ENCODE assay signal across 26 cellular contexts in the genomic region with DNA sequence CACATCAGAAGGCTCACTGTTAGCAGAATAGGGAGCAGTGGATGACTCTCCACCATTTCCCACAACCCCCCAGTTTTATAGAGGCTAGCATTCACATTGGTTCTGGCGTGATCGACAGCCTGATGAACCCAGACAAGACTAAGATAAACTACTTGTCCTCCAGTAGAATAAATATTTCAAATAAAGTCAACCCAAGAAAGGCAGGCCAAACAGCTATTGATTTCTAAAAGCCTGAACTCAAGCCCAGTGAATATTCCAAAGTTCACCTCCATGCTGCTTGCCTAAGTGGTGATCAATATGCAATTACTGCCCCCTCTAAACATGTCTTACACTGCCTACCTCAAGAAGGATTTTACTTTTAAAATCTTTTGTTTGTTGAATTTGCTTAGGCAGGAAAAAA.
DNase-seq lines count a peak whose midpoint lies in the region; ATAC-seq, FAIRE-seq and TF ChIP-seq lines count a peak whose summit lies in the region.
"Had no signal": no experiment of that assay in that cellular context is flagged by ENCODE, and none has a peak within 500 bp of the region (broad histone marks: within the 10 kb centered on the region; RNA-seq: fewer than 3 reads in every experiment).

No MANE protein-coding gene starts in this region.

- no peak for TF ChIP-seq CTCF in HepG2 (CRISPR knock-in tag; IDR thresholded peaks at IDR 0.05)
- TF ChIP-seq CTCF in right lobe of liver (IDR thresholded peaks at IDR 0.05), result no peak
- no peak for TF ChIP-seq CTCF in progenitor cell of endocrine pancreas (IDR thresholded peaks at IDR 0.05; ENCODE audit: unreplicated experiment)

- H3K4me3 ChIP-seq in Karpas-422 (ENCODE audit: low read length) (no peak overlapping the region), HepG2 (replicated peaks in 1 of 3; ENCODE audit: insufficient read depth in 1 of 3, low read depth in 2 of 3, low read length in 3 of 3) (no peak overlapping the region), right lobe of liver (no peak overlapping the region)
- H3K4me3 ChIP-seq: A549, BLaER1, GM12878 had no signal

- H3K4me3 Mint-ChIP-seq in progenitor cell of endocrine pancreas (ENCODE audit: low read depth), result no peak overlapping the region
- H3K4me3 Mint-ChIP-seq in stimulated activated naive B cell treated with anti-CD40 and anti-IgM and Interleukin-4, amounts not matched to agents 10 μg/mL and 1 μg/mL and 100 μg/mL, for 72 hours, result no peak overlapping the region
- H3K4me3 Mint-ChIP-seq: CD14-positive monocyte; CD4-positive, alpha-beta memory T cell; CD4-positive, CD25-positive, alpha-beta regulatory T cell; CD8-positive, alpha-beta memory T cell had no signal

- peaks cover 7% of the 10 kb centered on the region for H3K36me3 Mint-ChIP-seq in progenitor cell of endocrine pancreas (ENCODE audit: insufficient read depth)
- H3K36me3 Mint-ChIP-seq in stimulated activated naive B cell treated with anti-CD40 and anti-IgM and Interleukin-4, amounts not matched to agents 10 μg/mL and 1 μg/mL and 100 μg/mL, for 72 hours, result peaks cover 44 to 58% of the 10 kb centered on the region in 2 donors

- no peak for FAIRE-seq in HepG2 (lab: Jason Lieb, UNC)
- FAIRE-seq: A549, GM12878, GM12892, GM18507 had no signal

- H3K36me3 ChIP-seq in Karpas-422 (ENCODE audit: insufficient read depth, low read length) (peaks cover 21% of the 10 kb centered on the region), HepG2 (replicated peaks in 1 of 2; ENCODE audit: control insufficient read depth in 1 of 2, insufficient read depth in 2 of 2, low read length in 2 of 2) (peaks cover 11 to 45% of the 10 kb centered on the region in 2 experiments), right lobe of liver (peaks cover 0 to 1% (median 0%) of the 10 kb centered on the region in 4 donors)

- H3K4me1 Mint-ChIP-seq in progenitor cell of endocrine pancreas (ENCODE audit: low read depth), result peaks cover 12% of the 10 kb centered on the region
- peaks cover 21 to 42% of the 10 kb centered on the region in 2 donors for H3K4me1 Mint-ChIP-seq in stimulated activated naive B cell treated with anti-CD40 and anti-IgM and Interleukin-4, amounts not matched to agents 10 μg/mL and 1 μg/mL and 100 μg/mL, for 72 hours

- H3K9ac ChIP-seq in Karpas-422 (ENCODE audit: low read length) (no peak overlapping the region), HepG2 (ENCODE audit: insufficient read depth, low read depth, low read length) (no peak overlapping the region)
- H3K9ac ChIP-seq: BLaER1 had no signal

- H2AFZ ChIP-seq in Karpas-422 (ENCODE audit: low read length) (no peak overlapping the region), HepG2 (ENCODE audit: low read length) (no peak overlapping the region)

- no TSS peak for BruUV-seq in HepG2 (replicated peaks; lab: Mats Ljungman, UMichigan)

- TF ChIP-seq RAD21 in HepG2 (CRISPR knock-in tag; IDR thresholded peaks at IDR 0.05), result no peak

- intact Hi-C loops in HepG2 (cut with micrococcal nuclease; ENCODE audit: unreplicated experiment) (no loop called here), right lobe of liver (cut with DNase I) (no loop called here)

- H3K27ac ChIP-seq in Karpas-422 (ENCODE audit: low read length), result peak overlapping the region; percentile 46
- no peak overlapping the region for H3K27ac ChIP-seq in HepG2 (ENCODE audit: extremely low read length, insufficient read depth, low read length)
- peak overlapping the region in 1 of 3 donors; percentile 5 for H3K27ac ChIP-seq in right lobe of liver
- H3K27ac ChIP-seq: 22Rv1, A549, BLaER1 had no signal

- H3K4me1 ChIP-seq in Karpas-422 (ENCODE audit: low read length) (peaks cover 52% of the 10 kb centered on the region), HepG2 (ENCODE audit: insufficient read depth, low read length) (peaks cover 9% of the 10 kb centered on the region), right lobe of liver (peaks cover 0 to 33% (median 12%) of the 10 kb centered on the region in 4 donors)
- H3K4me1 ChIP-seq: A549 had no signal

- peak overlapping the region; percentile 87 for H3K27ac Mint-ChIP-seq in progenitor cell of endocrine pancreas
- no peak overlapping the region for H3K27ac Mint-ChIP-seq in stimulated activated naive B cell treated with anti-CD40 and anti-IgM and Interleukin-4, amounts not matched to agents 10 μg/mL and 1 μg/mL and 100 μg/mL, for 72 hours
- H3K27ac Mint-ChIP-seq: CD14-positive monocyte; CD8-positive, alpha-beta memory T cell had no signal

- in situ Hi-C loops in HepG2 (cut with HindIII; ENCODE audit: extremely low pct_ligation_motif_present, low pct_unique_long_range_greater_than_20kb), result no loop called here

- 95% methylated on average over 2 of the region's 2 CpGs for WGBS in HepG2 (ENCODE audit: low lambda C conversion rate)
- 54% methylated on average over 2 of the region's 2 CpGs for WGBS in right lobe of liver (ENCODE audit: insufficient coverage, low coverage, low lambda C conversion rate, missing lambda C conversion rate)

- CTCF ChIA-PET in HepG2 (lab: Yijun Ruan, JAX; ENCODE audit: low intra/inter-chr PET ratio, low total read pairs), result no interaction called here

- TF ChIP-seq EP300 in HepG2 (IDR thresholded peaks at IDR 0.05; ENCODE audit: low read depth in 2 of 2, low read length in 2 of 2) (no peak), HepG2 (CRISPR knock-in tag; IDR thresholded peaks at IDR 0.05; ENCODE audit: borderline replicate concordance) (no peak)

- TF ChIP-seq POLR2A in HepG2 (IDR thresholded peaks at IDR 0.05; ENCODE audit: insufficient read depth in 1 of 2, low read depth in 2 of 2, low read length in 2 of 2) (no peak), right lobe of liver (IDR thresholded peaks at IDR 0.05) (no peak)

- peaks cover 51% of the 10 kb centered on the region for H3K79me2 ChIP-seq in Karpas-422 (ENCODE audit: low read length)
- no peaks in the 10 kb centered on the region for H3K79me2 ChIP-seq in HepG2 (ENCODE audit: insufficient read depth, low read length)

- H3K9me3 ChIP-seq in Karpas-422 (ENCODE audit: low read length), result no peaks in the 10 kb centered on the region
- H3K9me3 ChIP-seq in HepG2 (ENCODE audit: low read length), result no peaks in the 10 kb centered on the region
- no peaks in the 10 kb centered on the region for H3K9me3 ChIP-seq in right lobe of liver
- H3K9me3 ChIP-seq: A549, BE2C had no signal

- no peak overlapping the region for H3K4me2 ChIP-seq in Karpas-422 (ENCODE audit: low read depth, low read length, poor library complexity, severe bottlenecking)
- no peak overlapping the region for H3K4me2 ChIP-seq in HepG2 (ENCODE audit: low read depth, low read length)
- H3K4me2 ChIP-seq: A549, BLaER1 had no signal

- H3K9me3 Mint-ChIP-seq in progenitor cell of endocrine pancreas (ENCODE audit: low read depth), result no peaks in the 10 kb centered on the region
- H3K9me3 Mint-ChIP-seq in stimulated activated naive B cell treated with anti-CD40 and anti-IgM and Interleukin-4, amounts not matched to agents 10 μg/mL and 1 μg/mL and 100 μg/mL, for 72 hours, result peaks cover 0 to 3% of the 10 kb centered on the region in 2 donors
- H3K9me3 Mint-ChIP-seq: CD4-positive, alpha-beta memory T cell; CD8-positive, alpha-beta memory T cell had no signal

- no peaks in the 10 kb centered on the region for H3K9me2 ChIP-seq in Karpas-422 (replicated peaks; ENCODE audit: insufficient read depth, low read length)

- POLR2A ChIA-PET in HepG2 (lab: Yijun Ruan, JAX), result no interaction called here

- DNase-seq in Karpas-422 (no peak), HepG2 (ENCODE audit: low spot score) (no peak), right lobe of liver (no peak), progenitor cell of endocrine pancreas (ENCODE audit: low spot score, unreplicated experiment) (no peak), OCI-M1 (lab: John Stamatoyannopoulos, UW) (no peak), Ammon's horn (ENCODE audit: low spot score) (no peak)
- DNase-seq in stimulated activated naive B cell treated with anti-CD40 and anti-IgM and Interleukin-4, amounts not matched to agents 10 μg/mL and 1 μg/mL and 100 μg/mL, for 72 hours, result no peak
- DNase-seq: AML-193; BE2C; C1 segment of cervical spinal cord; CD4-positive, alpha-beta memory T cell; CD4-positive, CD25-positive, alpha-beta regulatory T cell; CD8-positive, alpha-beta memory T cell; DMS 273 treated with DMSO at 0.1 percent for 48 hours; DMS53; DMS79; DND-41; EL; GDM1 had no signal

- H4K20me1 ChIP-seq in Karpas-422 (ENCODE audit: insufficient read depth, low read depth, low read length), result no peaks in the 10 kb centered on the region
- H4K20me1 ChIP-seq in HepG2 (ENCODE audit: insufficient read depth, low read length), result no peaks in the 10 kb centered on the region
- H4K20me1 ChIP-seq: BLaER1 had no signal

- ATAC-seq in HepG2, result peak; percentile 63; the same call in 2 of the 3 replicates
- ATAC-seq in right lobe of liver, result peak; percentile 82 to 91 (median 86)
- no peak for ATAC-seq in stimulated activated naive B cell treated with anti-CD40 and anti-IgM and Interleukin-4, amounts not matched to agents 10 μg/mL and 1 μg/mL and 100 μg/mL, for 72 hours (replicated peaks)
- ATAC-seq: A549, GM12878 had no signal

- H3K27me3 ChIP-seq in Karpas-422 (ENCODE audit: low read length), result no peaks in the 10 kb centered on the region
- no peaks in the 10 kb centered on the region for H3K27me3 ChIP-seq in HepG2 (ENCODE audit: control insufficient read depth in 1 of 2, insufficient read depth in 2 of 2, low read length in 2 of 2)
- H3K27me3 ChIP-seq in right lobe of liver, result no peaks in the 10 kb centered on the region
- H3K27me3 ChIP-seq: BE2C, BLaER1 had no signal

- no peaks in the 10 kb centered on the region for H3K27me3 Mint-ChIP-seq in progenitor cell of endocrine pancreas
- no peaks in the 10 kb centered on the region for H3K27me3 Mint-ChIP-seq in stimulated activated naive B cell treated with anti-CD40 and anti-IgM and Interleukin-4, amounts not matched to agents 10 μg/mL and 1 μg/mL and 100 μg/mL, for 72 hours
- H3K27me3 Mint-ChIP-seq: CD4-positive, alpha-beta memory T cell; CD4-positive, CD25-positive, alpha-beta regulatory T cell; CD8-positive, alpha-beta memory T cell had no signal

TF ChIP-seq in HepG2, 621 proteins besides CTCF, POLR2A, EP300 and RAD21 (continues in another document):
- peak; percentile 71 for TF ChIP-seq KAT2B (IDR thresholded peaks at IDR 0.05; ENCODE audit: borderline replicate concordance, low read depth, low read length)
- TF ChIP-seq ZNF232 (CRISPR knock-in tag; IDR thresholded peaks at IDR 0.05; ENCODE audit: borderline replicate concordance), result no peak
- TF ChIP-seq, protein P1, sequence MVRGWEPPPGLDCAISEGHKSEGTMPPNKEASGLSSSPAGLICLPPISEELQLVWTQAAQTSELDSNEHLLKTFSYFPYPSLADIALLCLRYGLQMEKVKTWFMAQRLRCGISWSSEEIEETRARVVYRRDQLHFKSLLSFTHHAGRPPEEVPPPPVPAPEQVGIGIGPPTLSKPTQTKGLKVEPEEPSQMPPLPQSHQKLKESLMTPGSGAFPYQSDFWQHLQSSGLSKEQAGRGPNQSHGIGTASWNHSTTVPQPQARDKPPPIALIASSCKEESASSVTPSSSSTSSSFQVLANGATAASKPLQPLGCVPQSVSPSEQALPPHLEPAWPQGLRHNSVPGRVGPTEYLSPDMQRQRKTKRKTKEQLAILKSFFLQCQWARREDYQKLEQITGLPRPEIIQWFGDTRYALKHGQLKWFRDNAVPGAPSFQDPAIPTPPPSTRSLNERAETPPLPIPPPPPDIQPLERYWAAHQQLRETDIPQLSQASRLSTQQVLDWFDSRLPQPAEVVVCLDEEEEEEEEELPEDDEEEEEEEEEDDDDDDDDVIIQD (CRISPR knock-in tag; IDR thresholded peaks at IDR 0.05; ENCODE audit: low read depth), result no peak
- TF ChIP-seq HNF4A (CRISPR knock-in tag; IDR thresholded peaks at IDR 0.05), result peak; percentile 50; the same call in 1 of the 2 replicates

Comparison
In these comparisons a context has a peak if more than half of its experiments do, and no peak if none do; other contexts are left out.
1. ATAC-seq: peak in HepG2 (single experiment) and right lobe of liver (4 of 4); none in stimulated activated naive B cell treated with anti-CD40 and anti-IgM and Interleukin-4, amounts not matched to agents 10 μg/mL and 1 μg/mL and 100 μg/mL, for 72 hours (0 of 2).